In the genomic region with DNA sequence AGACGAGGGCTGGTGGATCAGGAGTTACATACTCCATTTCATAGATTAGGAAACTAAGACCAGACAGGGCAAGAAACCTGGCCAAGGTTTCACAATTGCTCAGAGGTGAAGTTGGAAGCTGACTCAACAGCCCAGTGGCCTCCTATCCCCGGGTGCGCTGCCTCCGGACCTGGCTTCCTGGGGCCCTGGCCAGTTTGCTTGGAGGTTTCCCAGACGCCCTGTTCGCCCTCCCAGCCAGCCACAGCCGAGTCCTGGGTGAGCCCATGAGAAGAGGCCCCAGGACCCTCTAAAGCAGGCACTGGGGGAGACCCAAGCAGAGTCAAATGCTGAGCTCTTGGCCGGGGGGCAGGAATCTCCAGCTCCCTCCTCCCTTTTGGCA, we compare ENCODE assay signal across 14 cellular contexts.
A peak's percentile ranks its signal among the peaks of the same experiment; 100 is the strongest.
DNase-seq lines count a peak whose midpoint lies in the region; ATAC-seq, FAIRE-seq and TF ChIP-seq lines count a peak whose summit lies in the region.
"Had no signal": no experiment of that assay in that cellular context is flagged by ENCODE, and none has a peak within 500 bp of the region (broad histone marks: within the 10 kb centered on the region; RNA-seq: fewer than 3 reads in every experiment).

No MANE protein-coding gene starts in this region.

- H3K4me1 Mint-ChIP-seq in activated T-cell treated with anti-CD3 and anti-CD28 coated beads, Interleukin-2, amount 50 U/mL, for 72 hours (ENCODE audit: low read depth) = peaks cover 4% of the 10 kb centered on the region

- H3K4me1 ChIP-seq in kidney (ENCODE audit: control insufficient read depth in 1 of 2, insufficient read depth in 1 of 2, low read depth in 1 of 2, low read length in 2 of 2) = peaks cover 0 to 3% of the 10 kb centered on the region in 2 donors

- no peaks in the 10 kb centered on the region for H3K27me3 Mint-ChIP-seq in activated T-cell treated with anti-CD3 and anti-CD28 coated beads, Interleukin-2, amount 50 U/mL, for 72 hours (ENCODE audit: low read depth)

- H3K9ac ChIP-seq in kidney (ENCODE audit: low read length in 2 of 2) = no peak overlapping the region

- no peak for ATAC-seq in activated T-cell treated with anti-CD3 and anti-CD28 coated beads, Interleukin-2, amount 50 U/mL, for 72 hours (replicated peaks in 1 of 2)

- intact Hi-C loops in kidney (cut with DNase I) = no loop called here

- no peak for FAIRE-seq in kidney (lab: Jason Lieb, UNC)
- FAIRE-seq: G401.6, H54 had no signal

- peak overlapping the region in 1 of 2 donors; percentile 56 for H3K4me3 Mint-ChIP-seq in activated T-cell treated with anti-CD3 and anti-CD28 coated beads, Interleukin-2, amount 50 U/mL, for 72 hours
- H3K4me3 Mint-ChIP-seq: stimulated activated naive CD8-positive, alpha-beta T cell treated with anti-CD3 and anti-CD28 coated beads, Interleukin-15, Interleukin-2, amounts not matched to agents 100 ng/mL and 50 ng/mL, for 24 hours had no signal

- DNase-seq in HFF-Myc (ENCODE audit: extremely low read depth, low read depth) (no peak), foreskin fibroblast (peak in 1 of 2 donors; percentile 26), skeletal muscle cell (ENCODE audit: low read depth) (no peak), kidney (no peak), NCI-H2081 (lab: John Stamatoyannopoulos, UW) (no peak)
- no peak for DNase-seq in activated CD4-positive, alpha-beta T cell treated with anti-CD3 and anti-CD28 coated beads, Interleukin-2, amount 50 U/mL, for 48 hours
- DNase-seq in activated T-cell treated with anti-CD3 and anti-CD28 coated beads, Interleukin-2, amount 50 U/mL, for 72 hours = no peak
- DNase-seq: activated CD8-positive, alpha-beta memory T cell treated with anti-CD3 and anti-CD28 coated beads, Interleukin-2, amount 50 U/mL, for 48 hours; stimulated activated CD4-positive, alpha-beta T cell treated with anti-CD3 and anti-CD28 coated beads, Interleukin-15, amount 100 ng/mL, for 24 hours; T1000 had no signal

- no peak for TF ChIP-seq CTCF in HFF-Myc (IDR thresholded peaks at IDR 0.05; ENCODE audit: low read depth, low read length, missing control alignments)
- TF ChIP-seq CTCF in WI38 (IDR thresholded peaks at IDR 0.05; ENCODE audit: low read depth, low read length) = no peak
- TF ChIP-seq CTCF in foreskin fibroblast (IDR thresholded peaks at IDR 0.05; ENCODE audit: low read depth, low read length) = no peak
- TF ChIP-seq CTCF in kidney (IDR thresholded peaks at IDR 0.05; ENCODE audit: borderline replicate concordance, extremely low read depth, insufficient read depth) = no peak

- no peaks in the 10 kb centered on the region for H3K9me3 ChIP-seq in kidney (ENCODE audit: control insufficient read depth in 1 of 2, low read length in 2 of 2)

- H3K27ac ChIP-seq in kidney (ENCODE audit: low read depth in 2 of 2, low read length in 2 of 2) = no peak overlapping the region

- no peaks in the 10 kb centered on the region for H3K36me3 Mint-ChIP-seq in activated T-cell treated with anti-CD3 and anti-CD28 coated beads, Interleukin-2, amount 50 U/mL, for 72 hours (ENCODE audit: insufficient read depth in 2 of 2)

- no peak overlapping the region for H3K27ac Mint-ChIP-seq in activated T-cell treated with anti-CD3 and anti-CD28 coated beads, Interleukin-2, amount 50 U/mL, for 72 hours
- H3K27ac Mint-ChIP-seq: stimulated activated naive CD8-positive, alpha-beta T cell treated with anti-CD3 and anti-CD28 coated beads, Interleukin-15, Interleukin-2, amounts not matched to agents 100 ng/mL and 50 ng/mL, for 24 hours had no signal

- H3K9me3 Mint-ChIP-seq in activated T-cell treated with anti-CD3 and anti-CD28 coated beads, Interleukin-2, amount 50 U/mL, for 72 hours = no peaks in the 10 kb centered on the region
- H3K9me3 Mint-ChIP-seq: stimulated activated naive CD8-positive, alpha-beta T cell treated with anti-CD3 and anti-CD28 coated beads, Interleukin-15, Interleukin-2, amounts not matched to agents 100 ng/mL and 50 ng/mL, for 24 hours had no signal

- peak overlapping the region; percentile 24 for H3K4me3 ChIP-seq in HFF-Myc (replicated peaks; ENCODE audit: low read depth, low read length)
- H3K4me3 ChIP-seq in WI38 (ENCODE audit: low read depth, low read length) = peak overlapping the region; percentile 24; the same call in 1 of the 2 replicates
- H3K4me3 ChIP-seq in foreskin fibroblast (ENCODE audit: low read depth in 1 of 2, low read length in 2 of 2) = peak overlapping the region; percentile 30 to 50
- H3K4me3 ChIP-seq in skeletal muscle cell (ENCODE audit: low read depth, low read length) = peak overlapping the region; percentile 36
- H3K4me3 ChIP-seq in kidney (ENCODE audit: low read length in 2 of 2) = peak overlapping the region in 1 of 2 donors; percentile 48

- no peaks in the 10 kb centered on the region for H3K36me3 ChIP-seq in kidney (ENCODE audit: control insufficient read depth in 1 of 2, insufficient read depth in 2 of 2, low read length in 2 of 2)
